Comparison of ENCODE assay signal across 8 cellular contexts in the genomic region with DNA sequence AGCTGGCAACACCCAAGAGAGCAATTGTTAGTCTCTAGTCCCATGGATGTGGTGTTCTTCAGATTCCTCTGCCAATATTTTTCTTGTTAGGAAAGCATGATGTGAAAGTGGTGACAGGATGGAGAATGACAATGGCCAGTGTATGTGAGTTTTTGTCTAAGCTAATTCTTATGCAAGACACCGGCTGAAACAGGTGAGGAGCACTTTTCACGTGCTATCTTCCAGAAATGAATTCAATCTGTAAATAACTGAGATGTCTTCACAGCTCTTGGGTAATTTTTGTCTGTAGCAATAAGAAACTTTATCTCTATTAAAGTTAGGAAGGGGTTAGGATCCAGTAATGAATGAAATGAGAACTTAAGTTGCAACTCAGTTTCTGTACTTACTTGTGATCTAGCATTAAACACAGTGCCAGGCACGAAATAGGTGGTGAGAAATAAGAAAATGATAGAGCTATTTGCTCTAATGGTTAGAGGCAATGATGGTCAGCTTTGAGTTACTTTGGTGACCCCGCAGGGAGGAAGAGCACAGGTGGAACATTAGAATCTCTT. TPM values are rescaled to one million over a fixed set of nuclear protein-coding genes. Genes with fewer than 3 reads are reported as not detected.
DNase-seq lines count a peak whose midpoint lies in the region; ATAC-seq and TF ChIP-seq lines count a peak whose summit lies in the region.

No MANE protein-coding gene starts in this region.

- H3K9ac ChIP-seq in skeletal muscle satellite cell (ENCODE audit: low read depth, low read length) = peak overlapping the region; percentile 83

- DNase-seq in SJSA1 (ENCODE audit: low read depth in 1 of 2, low spot score in 2 of 2) = no peak
- no peak for DNase-seq in fibroblast of villous mesenchyme (ENCODE audit: low read depth)
- DNase-seq in GM19238 (ENCODE audit: insufficient read length, low spot score) = no peak
- DNase-seq in NCI-H128 (lab: John Stamatoyannopoulos, UW; ENCODE audit: unreplicated experiment) = no peak
- DNase-seq in midbrain (lab: John Stamatoyannopoulos, UW) = no peak
- DNase-seq in NCI-H2107 treated with DMSO at 0.1 percent for 48 hours (lab: John Stamatoyannopoulos, UW; ENCODE audit: unreplicated experiment) = no peak

- H3K4me2 ChIP-seq in skeletal muscle satellite cell (ENCODE audit: low read length) = peak overlapping the region; percentile 97

- H3K4me1 ChIP-seq in SJSA1 (replicated peaks) (peaks cover 36% of the 10 kb centered on the region), skeletal muscle satellite cell (ENCODE audit: control insufficient read depth, insufficient read depth, low read length) (peaks cover 23% of the 10 kb centered on the region)

- no peaks in the 10 kb centered on the region for H3K27me3 ChIP-seq in SJSA1 (replicated peaks)
- no peaks in the 10 kb centered on the region for H3K27me3 ChIP-seq in skeletal muscle satellite cell (ENCODE audit: control insufficient read depth, insufficient read depth, low read length)

- peaks cover 16% of the 10 kb centered on the region for H3K36me3 ChIP-seq in SJSA1
- no peaks in the 10 kb centered on the region for H3K36me3 ChIP-seq in skeletal muscle satellite cell (ENCODE audit: insufficient read depth, low read length)

- H3K27ac ChIP-seq in SJSA1 = peak overlapping the region; percentile 73

- no peak for TF ChIP-seq CTCF in fibroblast of villous mesenchyme (IDR thresholded peaks at IDR 0.05; ENCODE audit: insufficient read depth, low read depth, low read length)

- peak overlapping the region; percentile 92 for H3K4me3 ChIP-seq in SJSA1
- peak overlapping the region; percentile 70 for H3K4me3 ChIP-seq in fibroblast of villous mesenchyme (ENCODE audit: low read depth, low read length)
- H3K4me3 ChIP-seq in skeletal muscle satellite cell (ENCODE audit: low read length) = peak overlapping the region; percentile 88

- H3K9me3 ChIP-seq in SJSA1 (replicated peaks) (no peaks in the 10 kb centered on the region), skeletal muscle satellite cell (replicated peaks; ENCODE audit: low read length) (no peaks in the 10 kb centered on the region)

- peak; percentile 1 for ATAC-seq in GM21786 (IDR thresholded peaks at IDR 0.05; ENCODE audit: unreplicated experiment)

RNA-seq across cellular contexts. Expression of a gene that starts 0.7 kb away (rescaled TPM):
- total RNA-seq in SJSA1 (2014; rRNA removed; shearing (Covaris generic)) = 112 and 124 TPM in 2 replicates
- 36.7 and 46.2 TPM in 2 replicates for total RNA-seq in fibroblast of villous mesenchyme
- total RNA-seq in skeletal muscle satellite cell (2012; rRNA removed) = 34.1 and 45.4 TPM in 2 replicates
